14 cellular contexts compared by ENCODE assay signal in the genomic region with DNA sequence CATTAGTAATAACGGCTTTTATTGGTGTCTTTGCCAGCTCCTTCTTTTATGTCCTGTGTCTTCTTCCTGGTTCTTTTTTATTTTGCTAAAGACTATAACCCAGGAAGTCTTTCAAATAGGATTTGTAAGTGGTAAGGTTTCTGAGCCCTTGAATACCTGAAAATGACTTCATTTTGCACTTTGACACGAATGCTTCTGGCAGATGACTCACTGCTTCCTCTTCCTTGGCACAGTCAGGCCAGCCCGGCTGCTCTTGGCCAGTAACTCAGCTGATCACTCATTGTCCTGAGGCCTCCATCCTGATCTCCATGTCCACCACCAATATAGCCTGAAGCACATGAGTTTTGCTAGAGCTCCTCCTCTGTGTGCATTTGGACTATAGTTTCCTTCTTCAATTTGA. TPM values are rescaled to one million over a fixed set of nuclear protein-coding genes. Genes with fewer than 3 reads are reported as not detected.
A peak's percentile ranks its signal among the peaks of the same experiment; 100 is the strongest.
DNase-seq lines count a peak whose midpoint lies in the region; ATAC-seq and TF ChIP-seq lines count a peak whose summit lies in the region.
"Had no signal": no experiment of that assay in that cellular context is flagged by ENCODE, and none has a peak within 500 bp of the region (broad histone marks: within the 10 kb centered on the region; RNA-seq: fewer than 3 reads in every experiment).

No MANE protein-coding gene starts in this region.

- peaks cover 3% of the 10 kb centered on the region for H3K27me3 Mint-ChIP-seq in activated T-helper 2 cell treated with anti-CD3 and anti-CD28 coated beads, Interferon-gamma antibody, Interleukin-2, Interleukin-4, amounts not matched to agents 10 μg/mL and 5 μg/mL and 100 μg/mL, durations not matched to agents 14 hours and 24 hours and 36 hours (ENCODE audit: low read depth)
- no peaks in the 10 kb centered on the region for H3K27me3 Mint-ChIP-seq in nephron progenitor cell (ENCODE audit: low read depth, poor library complexity)

- H3K36me3 ChIP-seq in mucosa of descending colon (ENCODE audit: low read depth): no peaks in the 10 kb centered on the region
- H3K36me3 ChIP-seq: thyroid gland had no signal

- no peaks in the 10 kb centered on the region for H3K4me1 Mint-ChIP-seq in activated T-helper 2 cell treated with anti-CD3 and anti-CD28 coated beads, Interferon-gamma antibody, Interleukin-2, Interleukin-4, amounts not matched to agents 10 μg/mL and 5 μg/mL and 100 μg/mL, durations not matched to agents 14 hours and 24 hours and 36 hours (ENCODE audit: low read depth)
- H3K4me1 Mint-ChIP-seq in nephron progenitor cell: peaks cover 8% of the 10 kb centered on the region

- no peaks in the 10 kb centered on the region for H3K9me3 ChIP-seq in mucosa of descending colon
- H3K9me3 ChIP-seq: thyroid gland had no signal

- intact Hi-C loops in mucosa of descending colon (cut with DNase I, micrococcal nuclease): no loop called here
- intact Hi-C loops in activated T-helper 2 cell treated with anti-CD3 and anti-CD28 coated beads, Interferon-gamma antibody, Interleukin-2, Interleukin-4, amounts not matched to agents 10 μg/mL and 5 μg/mL and 100 μg/mL, durations not matched to agents 14 hours and 24 hours and 36 hours (cut with micrococcal nuclease): no loop called here

- in situ Hi-C loops in Caki2 (cut with HindIII; ENCODE audit: low pct_unique_long_range_greater_than_20kb, low sequenced_read_pairs): no loop called here

- H3K36me3 Mint-ChIP-seq in activated T-helper 2 cell treated with anti-CD3 and anti-CD28 coated beads, Interferon-gamma antibody, Interleukin-2, Interleukin-4, amounts not matched to agents 10 μg/mL and 5 μg/mL and 100 μg/mL, durations not matched to agents 14 hours and 24 hours and 36 hours (ENCODE audit: low read depth): peaks cover 5% of the 10 kb centered on the region
- H3K36me3 Mint-ChIP-seq in nephron progenitor cell (ENCODE audit: low read depth): peaks cover 54% of the 10 kb centered on the region

- TF ChIP-seq CTCF in epithelial cell of esophagus (IDR thresholded peaks at IDR 0.05; ENCODE audit: insufficient read depth, low read depth, low read length, missing control alignments) (no peak), mucosa of descending colon (IDR thresholded peaks at IDR 0.05) (no peak), nephron progenitor cell (IDR thresholded peaks at IDR 0.05) (no peak)

- H3K27ac Mint-ChIP-seq in activated T-helper 2 cell treated with anti-CD3 and anti-CD28 coated beads, Interferon-gamma antibody, Interleukin-2, Interleukin-4, amounts not matched to agents 10 μg/mL and 5 μg/mL and 100 μg/mL, durations not matched to agents 14 hours and 24 hours and 36 hours: no peak overlapping the region
- H3K27ac Mint-ChIP-seq in nephron progenitor cell: no peak overlapping the region
- H3K27ac Mint-ChIP-seq: T-helper 1 cell treated with Interleukin-12 subunit alpha and Interleukin-12 subunit beta and Interleukin-4 antibody, amounts not matched to agents 30 μg/mL and 1 μg/mL, for 36 hours had no signal

- peak; percentile 90 for ATAC-seq in mucosa of descending colon
- ATAC-seq in HG03159 (IDR thresholded peaks at IDR 0.05; ENCODE audit: unreplicated experiment): no peak

- no peak overlapping the region for H3K4me3 Mint-ChIP-seq in activated T-helper 2 cell treated with anti-CD3 and anti-CD28 coated beads, Interferon-gamma antibody, Interleukin-2, Interleukin-4, amounts not matched to agents 10 μg/mL and 5 μg/mL and 100 μg/mL, durations not matched to agents 14 hours and 24 hours and 36 hours (ENCODE audit: low read depth)
- H3K4me3 Mint-ChIP-seq in nephron progenitor cell: no peak overlapping the region
- H3K4me3 Mint-ChIP-seq: T-helper 1 cell treated with Interleukin-12 subunit alpha and Interleukin-12 subunit beta and Interleukin-4 antibody, amounts not matched to agents 30 μg/mL and 1 μg/mL, for 36 hours had no signal

- peaks cover 17% of the 10 kb centered on the region for H3K9me3 Mint-ChIP-seq in activated T-helper 2 cell treated with anti-CD3 and anti-CD28 coated beads, Interferon-gamma antibody, Interleukin-2, Interleukin-4, amounts not matched to agents 10 μg/mL and 5 μg/mL and 100 μg/mL, durations not matched to agents 14 hours and 24 hours and 36 hours
- H3K9me3 Mint-ChIP-seq in nephron progenitor cell: peaks cover 35% of the 10 kb centered on the region

- H3K4me3 ChIP-seq in epithelial cell of esophagus (ENCODE audit: low read length) (no peak overlapping the region), mucosa of descending colon (no peak overlapping the region)
- H3K4me3 ChIP-seq: thyroid gland had no signal

- peak; percentile 78 for DNase-seq in Caki2 (ENCODE audit: low read depth)
- peak; percentile 96 for DNase-seq in NCI-H226
- peak; percentile 89 for DNase-seq in epithelial cell of esophagus (ENCODE audit: low read depth)
- peak; percentile 73 to 76 (median 74) for DNase-seq in mucosa of descending colon
- DNase-seq in activated T-helper 2 cell treated with anti-CD3 and anti-CD28 coated beads, Interferon-gamma antibody, Interleukin-2, Interleukin-4, amounts not matched to agents 10 μg/mL and 5 μg/mL and 100 μg/mL, durations not matched to agents 14 hours and 24 hours and 36 hours (ENCODE audit: low spot score): no peak
- DNase-seq in HuH-7 (ENCODE audit: low spot score): no peak
- DNase-seq in nephron progenitor cell: no peak
- DNase-seq: activated naive CD4-positive, alpha-beta T cell treated with anti-CD3 and anti-CD28 coated beads, Interleukin-2, amount 50 U/mL, for 16 hours; Caco-2; NCI-H1694; stimulated activated CD4-positive, alpha-beta T cell treated with anti-CD3 and anti-CD28 coated beads, Interleukin-15, amount 100 ng/mL, for 24 hours had no signal

- peaks cover 9% of the 10 kb centered on the region for H3K4me1 ChIP-seq in mucosa of descending colon (ENCODE audit: low read depth)
- H3K4me1 ChIP-seq: thyroid gland had no signal

RNA-seq across cellular contexts. Expression of gene NR2E3, which starts 48.7 kb away (rescaled TPM):
- total RNA-seq in Caki2 (2014; rRNA removed; shearing (Covaris generic); ENCODE audit: low replicate concordance): not detected in 2 replicates
- total RNA-seq in mucosa of descending colon: 1 to 10 TPM in 1 of 3 donors, under 1 TPM in 2; 0.34 to 1.2 (median 0.60) TPM
- not detected in 2 replicates for total RNA-seq in activated T-helper 2 cell treated with anti-CD3 and anti-CD28 coated beads, Interferon-gamma antibody, Interleukin-2, Interleukin-4, amounts not matched to agents 10 μg/mL and 5 μg/mL and 100 μg/mL, durations not matched to agents 14 hours and 24 hours and 36 hours
- total RNA-seq: Caco-2 had no signal

Comparison
In these comparisons a context has a peak if more than half of its experiments do, and no peak if none do; other contexts are left out.
1. DNase-seq: peak in Caki2 (single experiment), NCI-H226 (single experiment), epithelial cell of esophagus (single experiment) and mucosa of descending colon (3 of 3); none in activated T-helper 2 cell treated with anti-CD3 and anti-CD28 coated beads, Interferon-gamma antibody, Interleukin-2, Interleukin-4, amounts not matched to agents 10 μg/mL and 5 μg/mL and 100 μg/mL, durations not matched to agents 14 hours and 24 hours and 36 hours (single experiment), HuH-7 (single experiment) and nephron progenitor cell (single experiment).